1 cellular context compared by ENCODE assay signal in genomic region chr7:28408974-28409715, GRCh38.
TF ChIP-seq lines count a peak whose summit lies in the region.

No MANE protein-coding gene starts in this region.

TF ChIP-seq in SK-N-SH treated with all-trans-retinoic acid at 6 μM for 48 hours, 23 proteins besides CTCF, POLR2A, EP300 and RAD21 (continued from another document):
- TF ChIP-seq, protein P1, sequence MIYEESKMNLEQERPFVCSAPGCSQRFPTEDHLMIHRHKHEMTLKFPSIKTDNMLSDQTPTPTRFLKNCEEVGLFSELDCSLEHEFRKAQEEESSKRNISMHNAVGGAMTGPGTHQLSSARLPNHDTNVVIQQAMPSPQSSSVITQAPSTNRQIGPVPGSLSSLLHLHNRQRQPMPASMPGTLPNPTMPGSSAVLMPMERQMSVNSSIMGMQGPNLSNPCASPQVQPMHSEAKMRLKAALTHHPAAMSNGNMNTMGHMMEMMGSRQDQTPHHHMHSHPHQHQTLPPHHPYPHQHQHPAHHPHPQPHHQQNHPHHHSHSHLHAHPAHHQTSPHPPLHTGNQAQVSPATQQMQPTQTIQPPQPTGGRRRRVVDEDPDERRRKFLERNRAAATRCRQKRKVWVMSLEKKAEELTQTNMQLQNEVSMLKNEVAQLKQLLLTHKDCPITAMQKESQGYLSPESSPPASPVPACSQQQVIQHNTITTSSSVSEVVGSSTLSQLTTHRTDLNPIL (CRISPR knock-in tag; IDR thresholded peaks at IDR 0.05; ENCODE audit: low read depth): peak; percentile 90
